In genomic region chr19:46772170-46773017, GRCh38 we compare ENCODE assay signal across 1 cellular context.
TF ChIP-seq lines count a peak whose summit lies in the region.

No MANE protein-coding gene starts in this region.

TF ChIP-seq in GM23338, 12 proteins besides CTCF, POLR2A, EP300 and RAD21 (continued from another document):
- TF ChIP-seq REST (IDR thresholded peaks at IDR 0.05; ENCODE audit: unreplicated experiment) (no peak), ZNF114 (CRISPR knock-in tag; IDR thresholded peaks at IDR 0.05) (no peak), ETS1 (IDR thresholded peaks at IDR 0.05) (no peak), STAT1 (IDR thresholded peaks at IDR 0.05; ENCODE audit: unreplicated experiment) (no peak)
